In the genomic region with DNA sequence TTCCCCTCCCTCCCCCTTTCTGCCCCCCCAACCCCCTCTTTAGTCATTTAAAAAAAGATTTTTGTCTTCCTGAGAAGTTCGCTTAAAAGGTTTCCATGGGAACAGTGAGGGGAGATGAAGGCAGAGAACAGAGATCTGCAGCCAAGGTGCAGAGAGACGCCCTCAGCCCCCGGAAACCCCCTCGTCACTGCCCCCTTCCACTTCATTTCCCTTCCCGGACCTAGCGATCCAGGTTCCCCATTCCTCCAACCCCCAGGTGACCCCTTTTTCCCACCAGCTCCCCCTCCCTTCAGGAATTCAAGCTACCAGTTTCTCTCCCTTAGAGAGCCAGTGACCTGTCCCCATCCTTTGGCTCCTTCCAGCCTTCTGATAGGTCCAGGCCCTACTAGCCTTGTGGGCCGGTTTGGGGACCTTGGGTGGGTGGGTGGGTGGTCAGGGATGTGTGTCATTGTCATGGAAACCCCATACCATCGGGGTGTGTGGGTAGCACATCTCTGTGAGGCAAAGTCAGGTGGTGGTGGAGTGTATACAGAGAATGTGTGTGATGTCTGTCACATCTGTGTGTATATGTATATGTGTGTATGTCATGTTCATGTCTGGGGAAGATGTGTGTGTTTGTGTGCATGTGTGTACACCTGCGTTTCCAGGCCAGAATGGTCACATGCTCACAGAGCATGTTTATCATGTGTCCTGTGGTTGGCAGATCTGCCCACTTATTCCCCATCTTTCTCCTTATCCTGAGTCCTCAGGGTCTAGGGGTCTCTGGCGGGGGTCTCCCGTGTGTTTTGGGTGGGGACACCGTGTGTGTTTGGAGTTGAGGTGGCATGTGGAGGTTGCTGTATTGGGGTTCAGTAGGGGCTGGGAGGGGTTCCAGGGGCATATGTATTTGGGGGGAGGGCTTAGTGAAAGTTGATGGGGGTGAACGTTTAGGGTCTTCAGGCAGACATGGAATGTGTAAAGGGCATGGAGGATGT, we compare ENCODE assay signal across 8 cellular contexts. TPM values are rescaled to one million over a fixed set of nuclear protein-coding genes. Genes with fewer than 3 reads are reported as not detected.
DNase-seq lines count a peak whose midpoint lies in the region; ATAC-seq and TF ChIP-seq lines count a peak whose summit lies in the region.

No MANE protein-coding gene starts in this region.

- H3K27ac Mint-ChIP-seq in activated T-cell treated with anti-CD3 and anti-CD28 coated beads, Interleukin-2, amount 50 U/mL, for 72 hours: peak overlapping the region; percentile 92
- peak overlapping the region; percentile 94 for H3K27ac Mint-ChIP-seq in stimulated activated memory B cell treated with anti-CD40 and anti-IgM and Interleukin-4, amounts not matched to agents 10 μg/mL and 1 μg/mL and 100 μg/mL, for 72 hours

- peak overlapping the region; percentile 99 for H3K27ac ChIP-seq in hepatocyte

- no peaks in the 10 kb centered on the region for H3K36me3 ChIP-seq in hepatocyte (replicated peaks; ENCODE audit: insufficient read depth, low read depth)

- H2AFZ ChIP-seq in hepatocyte: no peak overlapping the region

- H3K4me3 ChIP-seq in hepatocyte: peak overlapping the region; percentile 55

- H3K27me3 Mint-ChIP-seq in activated T-cell treated with anti-CD3 and anti-CD28 coated beads, Interleukin-2, amount 50 U/mL, for 72 hours (ENCODE audit: low read depth): no peaks in the 10 kb centered on the region
- no peaks in the 10 kb centered on the region for H3K27me3 Mint-ChIP-seq in stimulated activated memory B cell treated with anti-CD40 and anti-IgM and Interleukin-4, amounts not matched to agents 10 μg/mL and 1 μg/mL and 100 μg/mL, for 72 hours

- H3K27me3 ChIP-seq in hepatocyte: no peaks in the 10 kb centered on the region

- H3K4me1 ChIP-seq in hepatocyte (ENCODE audit: insufficient read depth): peaks cover 45% of the 10 kb centered on the region

- intact Hi-C loops in posterior cingulate gyrus (cut with DNase I): loop anchor here (5.0 kb wide), 1 partner anchor 35 kb away; a partner anchor contains a TSS

- WGBS in hepatocyte (ENCODE audit: low lambda C conversion rate, missing lambda C conversion rate): 19% methylated on average over 12 of the region's 13 CpGs

- peak; percentile 37 for DNase-seq in stimulated activated CD4-positive, alpha-beta T cell treated with anti-CD3 and anti-CD28 coated beads, Interleukin-15, amount 100 ng/mL, for 24 hours
- no peak for DNase-seq in stimulated activated CD4-positive, alpha-beta T cell treated with anti-CD3 and anti-CD28 coated beads, Interleukin-2, amount 100 ng/mL, for 48 hours
- DNase-seq in activated T-cell treated with anti-CD3 and anti-CD28 coated beads, Interleukin-2, amount 50 U/mL, for 72 hours: no peak
- DNase-seq in hepatocyte (ENCODE audit: low spot score) (no peak), posterior cingulate gyrus (no peak)
- no peak for DNase-seq in activated CD4-positive, CD25-positive, alpha-beta regulatory T cell (lab: John Stamatoyannopoulos, UW)

- peaks cover 11 to 12% of the 10 kb centered on the region in 2 donors for H3K36me3 Mint-ChIP-seq in activated T-cell treated with anti-CD3 and anti-CD28 coated beads, Interleukin-2, amount 50 U/mL, for 72 hours (ENCODE audit: insufficient read depth in 2 of 2)
- H3K36me3 Mint-ChIP-seq in stimulated activated memory B cell treated with anti-CD40 and anti-IgM and Interleukin-4, amounts not matched to agents 10 μg/mL and 1 μg/mL and 100 μg/mL, for 72 hours: no peaks in the 10 kb centered on the region

- H4K20me1 ChIP-seq in hepatocyte (ENCODE audit: insufficient read depth, poor library complexity, severe bottlenecking): no peaks in the 10 kb centered on the region

- H3K79me2 ChIP-seq in hepatocyte: peaks cover 53% of the 10 kb centered on the region

- peak; percentile 12 to 21 for ATAC-seq in activated T-cell treated with anti-CD3 and anti-CD28 coated beads, Interleukin-2, amount 50 U/mL, for 72 hours (replicated peaks in 1 of 2)
- ATAC-seq in stimulated activated memory B cell treated with anti-CD40 and anti-IgM and Interleukin-4, amounts not matched to agents 10 μg/mL and 1 μg/mL and 100 μg/mL, for 72 hours: peak; percentile 20
- ATAC-seq in GM21529 (IDR thresholded peaks at IDR 0.05; ENCODE audit: unreplicated experiment): no peak

- peaks cover 79% of the 10 kb centered on the region for H3K4me1 Mint-ChIP-seq in activated T-cell treated with anti-CD3 and anti-CD28 coated beads, Interleukin-2, amount 50 U/mL, for 72 hours (ENCODE audit: low read depth)
- peaks cover 72% of the 10 kb centered on the region for H3K4me1 Mint-ChIP-seq in stimulated activated memory B cell treated with anti-CD40 and anti-IgM and Interleukin-4, amounts not matched to agents 10 μg/mL and 1 μg/mL and 100 μg/mL, for 72 hours

- H3K4me3 Mint-ChIP-seq in activated T-cell treated with anti-CD3 and anti-CD28 coated beads, Interleukin-2, amount 50 U/mL, for 72 hours: peak overlapping the region; percentile 94 to 96
- H3K4me3 Mint-ChIP-seq in stimulated activated memory B cell treated with anti-CD40 and anti-IgM and Interleukin-4, amounts not matched to agents 10 μg/mL and 1 μg/mL and 100 μg/mL, for 72 hours: peak overlapping the region; percentile 86

- peak overlapping the region; percentile 91 for H3K4me2 ChIP-seq in hepatocyte

- H3K9me3 ChIP-seq in hepatocyte (ENCODE audit: low read depth): no peaks in the 10 kb centered on the region

- no peaks in the 10 kb centered on the region for H3K9me3 Mint-ChIP-seq in activated T-cell treated with anti-CD3 and anti-CD28 coated beads, Interleukin-2, amount 50 U/mL, for 72 hours
- no peaks in the 10 kb centered on the region for H3K9me3 Mint-ChIP-seq in stimulated activated memory B cell treated with anti-CD40 and anti-IgM and Interleukin-4, amounts not matched to agents 10 μg/mL and 1 μg/mL and 100 μg/mL, for 72 hours

- no peak for TF ChIP-seq CTCF in hepatocyte (IDR thresholded peaks at IDR 0.05; ENCODE audit: poor library complexity)

- H3K9me2 ChIP-seq in hepatocyte (replicated peaks; ENCODE audit: insufficient read depth): no peaks in the 10 kb centered on the region

RNA-seq across cellular contexts. Expression of a gene that starts 7.0 kb away (rescaled TPM):
- total RNA-seq in activated T-cell treated with anti-CD3 and anti-CD28 coated beads, Interleukin-2, amount 50 U/mL, for 72 hours: 10 to 100 TPM; 86.9 to 91.5 TPM
- total RNA-seq in hepatocyte: 5.3 and 6.6 TPM in 2 replicates
- polyA plus RNA-seq in hepatocyte: 4.9 and 5.7 TPM in 2 replicates

RNA-seq across cellular contexts. Expression of a gene that starts 9.0 kb away (rescaled TPM):
- 100 to 1,000 TPM; 212 to 222 TPM for total RNA-seq in activated T-cell treated with anti-CD3 and anti-CD28 coated beads, Interleukin-2, amount 50 U/mL, for 72 hours
- 121 and 150 TPM in 2 replicates for total RNA-seq in hepatocyte
- polyA plus RNA-seq in hepatocyte: 349 and 357 TPM in 2 replicates

RNA-seq across cellular contexts. Expression of a gene that starts 16.1 kb away (rescaled TPM):
- total RNA-seq in activated T-cell treated with anti-CD3 and anti-CD28 coated beads, Interleukin-2, amount 50 U/mL, for 72 hours: 10 to 100 TPM; 65.2 to 77.3 TPM
- total RNA-seq in hepatocyte: 37.2 and 44.4 TPM in 2 replicates
- 42.4 and 53.0 TPM in 2 replicates for polyA plus RNA-seq in hepatocyte

RNA-seq across cellular contexts. Expression of a gene that starts 27.5 kb away (rescaled TPM):
- total RNA-seq in activated T-cell treated with anti-CD3 and anti-CD28 coated beads, Interleukin-2, amount 50 U/mL, for 72 hours: 10 to 100 TPM; 10.2 to 13.6 TPM
- total RNA-seq in hepatocyte: 5.1 and 6.2 TPM in 2 replicates
- 5.0 and 6.7 TPM in 2 replicates for polyA plus RNA-seq in hepatocyte

RNA-seq across cellular contexts. Expression of a gene that starts 35.3 kb away (rescaled TPM):
- 10 to 100 TPM; 91.7 to 96.3 TPM for total RNA-seq in activated T-cell treated with anti-CD3 and anti-CD28 coated beads, Interleukin-2, amount 50 U/mL, for 72 hours
- total RNA-seq in hepatocyte: 6.9 and 12.7 TPM in 2 replicates
- polyA plus RNA-seq in hepatocyte: 6.1 and 6.6 TPM in 2 replicates

Comparison
In these comparisons a context has a peak if more than half of its experiments do, and no peak if none do; other contexts are left out.
1. RNA of a gene that starts 7.0 kb away (total RNA-seq): 86.9 to 91.5 TPM in activated T-cell treated with anti-CD3 and anti-CD28 coated beads, Interleukin-2, amount 50 U/mL, for 72 hours; 5.3 to 6.6 TPM in hepatocyte; every median in the first group is over 10 times any median in the second.